In the genomic region with DNA sequence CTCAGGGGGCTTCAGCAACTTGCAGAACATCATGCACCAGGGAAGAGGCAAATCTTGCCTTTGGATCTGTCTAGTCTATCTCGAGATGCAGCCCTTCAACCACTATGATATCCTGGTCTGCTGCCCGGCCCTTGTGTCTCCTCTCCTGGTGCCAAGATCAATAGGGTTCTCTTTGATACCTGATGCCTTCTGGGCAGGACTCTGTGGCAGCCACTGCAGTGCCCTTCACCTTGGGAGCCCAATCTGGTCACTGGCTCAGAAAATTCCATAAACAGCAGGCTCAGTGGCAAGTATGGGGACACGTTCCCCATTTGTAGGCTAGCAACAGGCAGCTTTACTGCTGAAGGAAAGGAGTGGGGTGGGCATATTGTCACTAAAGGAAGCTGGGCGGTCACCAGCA, we compare ENCODE assay signal across 2 cellular contexts.
TF ChIP-seq lines count a peak whose summit lies in the region.

No MANE protein-coding gene starts in this region.

TF ChIP-seq in liver, 16 proteins besides CTCF, POLR2A, EP300 and RAD21:
- no peak for TF ChIP-seq EGR1 (IDR thresholded peaks at IDR 0.05; ENCODE audit: low read depth in 2 of 2)
- TF ChIP-seq TAF1 (conservative IDR thresholded peaks at IDR 0.05): no peak
- no peak for TF ChIP-seq GABPA (IDR thresholded peaks at IDR 0.05 in 1 of 2, conservative IDR thresholded peaks at IDR 0.05 in 1 of 2)
- peak; percentile 69 for TF ChIP-seq SP1 (IDR thresholded peaks at IDR 0.05)
- peak; percentile 95 for TF ChIP-seq FOXA1 (IDR thresholded peaks at IDR 0.05)
- no peak for TF ChIP-seq HNF4G (IDR thresholded peaks at IDR 0.05)
- peak; percentile 74 to 84 for TF ChIP-seq HNF4A (conservative IDR thresholded peaks at IDR 0.05)
- TF ChIP-seq YY1 (IDR thresholded peaks at IDR 0.05): peak; percentile 67
- peak; percentile 70 to 88 for TF ChIP-seq RXRA (IDR thresholded peaks at IDR 0.05)
- TF ChIP-seq JUND (IDR thresholded peaks at IDR 0.05): peak in 1 of 2 donors; percentile 57
- no peak for TF ChIP-seq NR2F2 (IDR thresholded peaks at IDR 0.05)
- TF ChIP-seq, protein P1, sequence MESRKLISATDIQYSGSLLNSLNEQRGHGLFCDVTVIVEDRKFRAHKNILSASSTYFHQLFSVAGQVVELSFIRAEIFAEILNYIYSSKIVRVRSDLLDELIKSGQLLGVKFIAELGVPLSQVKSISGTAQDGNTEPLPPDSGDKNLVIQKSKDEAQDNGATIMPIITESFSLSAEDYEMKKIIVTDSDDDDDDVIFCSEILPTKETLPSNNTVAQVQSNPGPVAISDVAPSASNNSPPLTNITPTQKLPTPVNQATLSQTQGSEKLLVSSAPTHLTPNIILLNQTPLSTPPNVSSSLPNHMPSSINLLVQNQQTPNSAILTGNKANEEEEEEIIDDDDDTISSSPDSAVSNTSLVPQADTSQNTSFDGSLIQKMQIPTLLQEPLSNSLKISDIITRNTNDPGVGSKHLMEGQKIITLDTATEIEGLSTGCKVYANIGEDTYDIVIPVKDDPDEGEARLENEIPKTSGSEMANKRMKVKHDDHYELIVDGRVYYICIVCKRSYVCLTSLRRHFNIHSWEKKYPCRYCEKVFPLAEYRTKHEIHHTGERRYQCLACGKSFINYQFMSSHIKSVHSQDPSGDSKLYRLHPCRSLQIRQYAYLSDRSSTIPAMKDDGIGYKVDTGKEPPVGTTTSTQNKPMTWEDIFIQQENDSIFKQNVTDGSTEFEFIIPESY (IDR thresholded peaks at IDR 0.05): peak; percentile 60
- TF ChIP-seq, protein P2, sequence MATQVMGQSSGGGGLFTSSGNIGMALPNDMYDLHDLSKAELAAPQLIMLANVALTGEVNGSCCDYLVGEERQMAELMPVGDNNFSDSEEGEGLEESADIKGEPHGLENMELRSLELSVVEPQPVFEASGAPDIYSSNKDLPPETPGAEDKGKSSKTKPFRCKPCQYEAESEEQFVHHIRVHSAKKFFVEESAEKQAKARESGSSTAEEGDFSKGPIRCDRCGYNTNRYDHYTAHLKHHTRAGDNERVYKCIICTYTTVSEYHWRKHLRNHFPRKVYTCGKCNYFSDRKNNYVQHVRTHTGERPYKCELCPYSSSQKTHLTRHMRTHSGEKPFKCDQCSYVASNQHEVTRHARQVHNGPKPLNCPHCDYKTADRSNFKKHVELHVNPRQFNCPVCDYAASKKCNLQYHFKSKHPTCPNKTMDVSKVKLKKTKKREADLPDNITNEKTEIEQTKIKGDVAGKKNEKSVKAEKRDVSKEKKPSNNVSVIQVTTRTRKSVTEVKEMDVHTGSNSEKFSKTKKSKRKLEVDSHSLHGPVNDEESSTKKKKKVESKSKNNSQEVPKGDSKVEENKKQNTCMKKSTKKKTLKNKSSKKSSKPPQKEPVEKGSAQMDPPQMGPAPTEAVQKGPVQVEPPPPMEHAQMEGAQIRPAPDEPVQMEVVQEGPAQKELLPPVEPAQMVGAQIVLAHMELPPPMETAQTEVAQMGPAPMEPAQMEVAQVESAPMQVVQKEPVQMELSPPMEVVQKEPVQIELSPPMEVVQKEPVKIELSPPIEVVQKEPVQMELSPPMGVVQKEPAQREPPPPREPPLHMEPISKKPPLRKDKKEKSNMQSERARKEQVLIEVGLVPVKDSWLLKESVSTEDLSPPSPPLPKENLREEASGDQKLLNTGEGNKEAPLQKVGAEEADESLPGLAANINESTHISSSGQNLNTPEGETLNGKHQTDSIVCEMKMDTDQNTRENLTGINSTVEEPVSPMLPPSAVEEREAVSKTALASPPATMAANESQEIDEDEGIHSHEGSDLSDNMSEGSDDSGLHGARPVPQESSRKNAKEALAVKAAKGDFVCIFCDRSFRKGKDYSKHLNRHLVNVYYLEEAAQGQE (IDR thresholded peaks at IDR 0.05): peak; percentile 23
- TF ChIP-seq, protein P3, sequence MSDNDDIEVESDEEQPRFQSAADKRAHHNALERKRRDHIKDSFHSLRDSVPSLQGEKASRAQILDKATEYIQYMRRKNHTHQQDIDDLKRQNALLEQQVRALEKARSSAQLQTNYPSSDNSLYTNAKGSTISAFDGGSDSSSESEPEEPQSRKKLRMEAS (IDR thresholded peaks at IDR 0.05): peak; percentile 70
- peak; percentile 94 for TF ChIP-seq FOXA2 (IDR thresholded peaks at IDR 0.05)
- TF ChIP-seq, protein P4, sequence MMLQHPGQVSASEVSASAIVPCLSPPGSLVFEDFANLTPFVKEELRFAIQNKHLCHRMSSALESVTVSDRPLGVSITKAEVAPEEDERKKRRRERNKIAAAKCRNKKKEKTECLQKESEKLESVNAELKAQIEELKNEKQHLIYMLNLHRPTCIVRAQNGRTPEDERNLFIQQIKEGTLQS (IDR thresholded peaks at IDR 0.05): no peak
TF ChIP-seq in liver: peak in this region for 10.

TF ChIP-seq in HepG2, 621 proteins besides CTCF, POLR2A, EP300 and RAD21:
- TF ChIP-seq, protein P5, sequence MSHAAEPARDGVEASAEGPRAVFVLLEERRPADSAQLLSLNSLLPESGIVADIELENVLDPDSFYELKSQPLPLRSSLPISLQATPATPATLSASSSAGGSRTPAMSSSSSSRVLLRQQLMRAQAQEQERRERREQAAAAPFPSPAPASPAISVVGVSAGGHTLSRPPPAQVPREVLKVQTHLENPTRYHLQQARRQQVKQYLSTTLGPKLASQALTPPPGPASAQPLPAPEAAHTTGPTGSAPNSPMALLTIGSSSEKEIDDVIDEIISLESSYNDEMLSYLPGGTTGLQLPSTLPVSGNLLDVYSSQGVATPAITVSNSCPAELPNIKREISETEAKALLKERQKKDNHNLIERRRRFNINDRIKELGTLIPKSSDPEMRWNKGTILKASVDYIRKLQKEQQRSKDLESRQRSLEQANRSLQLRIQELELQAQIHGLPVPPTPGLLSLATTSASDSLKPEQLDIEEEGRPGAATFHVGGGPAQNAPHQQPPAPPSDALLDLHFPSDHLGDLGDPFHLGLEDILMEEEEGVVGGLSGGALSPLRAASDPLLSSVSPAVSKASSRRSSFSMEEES (CRISPR knock-in tag; IDR thresholded peaks at IDR 0.05): no peak
- TF ChIP-seq, protein P6, sequence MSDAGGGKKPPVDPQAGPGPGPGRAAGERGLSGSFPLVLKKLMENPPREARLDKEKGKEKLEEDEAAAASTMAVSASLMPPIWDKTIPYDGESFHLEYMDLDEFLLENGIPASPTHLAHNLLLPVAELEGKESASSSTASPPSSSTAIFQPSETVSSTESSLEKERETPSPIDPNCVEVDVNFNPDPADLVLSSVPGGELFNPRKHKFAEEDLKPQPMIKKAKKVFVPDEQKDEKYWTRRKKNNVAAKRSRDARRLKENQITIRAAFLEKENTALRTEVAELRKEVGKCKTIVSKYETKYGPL (CRISPR knock-in tag; IDR thresholded peaks at IDR 0.05): no peak
- TF ChIP-seq ZBTB42 (CRISPR knock-in tag; IDR thresholded peaks at IDR 0.05) (no peak), JUNB (CRISPR knock-in tag; IDR thresholded peaks at IDR 0.05; ENCODE audit: borderline replicate concordance) (no peak), ZFY (CRISPR knock-in tag; IDR thresholded peaks at IDR 0.05) (no peak), GATA4 (IDR thresholded peaks at IDR 0.05; ENCODE audit: borderline replicate concordance, low read depth) (no peak)
- TF ChIP-seq, protein P7, sequence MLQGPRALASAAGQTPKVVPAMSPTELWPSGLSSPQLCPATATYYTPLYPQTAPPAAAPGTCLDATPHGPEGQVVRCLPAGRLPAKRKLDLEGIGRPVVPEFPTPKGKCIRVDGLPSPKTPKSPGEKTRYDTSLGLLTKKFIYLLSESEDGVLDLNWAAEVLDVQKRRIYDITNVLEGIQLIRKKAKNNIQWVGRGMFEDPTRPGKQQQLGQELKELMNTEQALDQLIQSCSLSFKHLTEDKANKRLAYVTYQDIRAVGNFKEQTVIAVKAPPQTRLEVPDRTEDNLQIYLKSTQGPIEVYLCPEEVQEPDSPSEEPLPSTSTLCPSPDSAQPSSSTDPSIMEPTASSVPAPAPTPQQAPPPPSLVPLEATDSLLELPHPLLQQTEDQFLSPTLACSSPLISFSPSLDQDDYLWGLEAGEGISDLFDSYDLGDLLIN (CRISPR knock-in tag; IDR thresholded peaks at IDR 0.05; ENCODE audit: borderline replicate concordance): no peak
